In genomic region chrX:75784689-75785491, GRCh38 we compare ENCODE assay signal across 10 cellular contexts. TPM values are rescaled to one million over a fixed set of nuclear protein-coding genes. Genes with fewer than 3 reads are reported as not detected.
A peak's percentile ranks its signal among the peaks of the same experiment; 100 is the strongest.
DNase-seq lines count a peak whose midpoint lies in the region; ATAC-seq and TF ChIP-seq lines count a peak whose summit lies in the region.
"Had no signal": no experiment of that assay in that cellular context is flagged by ENCODE, and none has a peak within 500 bp of the region (broad histone marks: within the 10 kb centered on the region; RNA-seq: fewer than 3 reads in every experiment).

TSS of gene MAGEE2 (minus strand) at chrX:75785254. CDS start at chrX:75785051, 203 bp downstream.

- peak; percentile 1 to 6 for DNase-seq in activated CD4-positive, alpha-beta T cell treated with anti-CD3 and anti-CD28 coated beads for 4 hours
- DNase-seq in activated CD4-positive, alpha-beta T cell treated with anti-CD3 and anti-CD28 coated beads for 1 hour = no peak
- peak; percentile 21 for DNase-seq in astrocyte of the hippocampus (ENCODE audit: low read depth, low spot score)
- DNase-seq in mucosa of descending colon = peak in 2 of 3 donors; percentile 4 to 10
- peak; percentile 5 for DNase-seq in thyroid gland
- no peak for DNase-seq in Kasumi-1 (lab: John Stamatoyannopoulos, UW)
- DNase-seq in foreskin melanocyte = no peak
- DNase-seq in RPMI8226 = no peak

- ATAC-seq in mucosa of descending colon = no peak

- H3K4me3 ChIP-seq in mucosa of descending colon = no peak within 1 kb of the TSS
- H3K4me3 ChIP-seq in thyroid gland (replicated peaks in 1 of 3) = no peak within 1 kb of the TSS

- intact Hi-C loops in mucosa of descending colon (cut with DNase I, micrococcal nuclease) = no loop called here
- intact Hi-C loops in thyroid gland (cut with DNase I) = no loop called here

- WGBS in thyroid gland, 2 donors = 9 to 36% methylated on average over 9 to 13 of the region's 36 CpGs

- H3K9me3 ChIP-seq in mucosa of descending colon = no peaks in the 10 kb centered on the region
- H3K9me3 ChIP-seq in thyroid gland = no peaks in the 10 kb centered on the region

- no peak for TF ChIP-seq POLR2A in thyroid gland (IDR thresholded peaks at IDR 0.05)

- no peaks in the 10 kb centered on the region for H3K4me1 ChIP-seq in mucosa of descending colon (ENCODE audit: low read depth)
- H3K4me1 ChIP-seq in thyroid gland = no peaks in the 10 kb centered on the region

- no peaks in the 10 kb centered on the region for H3K27me3 ChIP-seq in thyroid gland

- TF ChIP-seq CTCF in mucosa of descending colon (IDR thresholded peaks at IDR 0.05) = no peak
- TF ChIP-seq CTCF in thyroid gland (IDR thresholded peaks at IDR 0.05) = no peak

- no peaks in the 10 kb centered on the region for H3K36me3 ChIP-seq in mucosa of descending colon (ENCODE audit: low read depth)
- H3K36me3 ChIP-seq in thyroid gland = no peaks in the 10 kb centered on the region

- no peak within 1 kb of the TSS for H3K27ac ChIP-seq in thyroid gland

RNA-seq across cellular contexts. Expression of gene MAGEE2, which starts in this region (rescaled TPM):
- total RNA-seq in mucosa of descending colon (under 1 TPM in 2 of 3 donors, not detected in 1; 0.12 to 0.25 TPM), thyroid gland (1 to 10 TPM in 1 of 4 donors, not detected in 3; 1.1 TPM)
- total RNA-seq: fibroblast of lung, HT1080 had no signal

Comparison
In these comparisons a context has a peak if more than half of its experiments do, and no peak if none do; other contexts are left out.
1. DNase-seq: peak in activated CD4-positive, alpha-beta T cell treated with anti-CD3 and anti-CD28 coated beads for 4 hours (2 of 2), astrocyte of the hippocampus (single experiment) and thyroid gland (2 of 2); none in activated CD4-positive, alpha-beta T cell treated with anti-CD3 and anti-CD28 coated beads for 1 hour (single experiment), Kasumi-1 (0 of 2), foreskin melanocyte (single experiment) and RPMI8226 (single experiment).
2. Peak in DNase-seq in mucosa of descending colon; RNA of the gene not detected or under 1 TPM.